13 cellular contexts compared by ENCODE assay signal in genomic region chr1:27108588-27108987, GRCh38. TPM values are rescaled to one million over a fixed set of nuclear protein-coding genes. Genes with fewer than 3 reads are reported as not detected.
DNase-seq lines count a peak whose midpoint lies in the region; ATAC-seq and TF ChIP-seq lines count a peak whose summit lies in the region.
"Had no signal": no experiment of that assay in that cellular context is flagged by ENCODE, and none has a peak within 500 bp of the region (broad histone marks: within the 10 kb centered on the region; RNA-seq: fewer than 3 reads in every experiment).

No MANE protein-coding gene starts in this region.

- H4K8ac ChIP-seq in neuronal stem cell (ENCODE audit: low read depth, low read length): no peak overlapping the region

- peaks cover 5% of the 10 kb centered on the region for H3K79me1 ChIP-seq in neuronal stem cell (ENCODE audit: low read depth, low read length)

- peak overlapping the region; percentile 41 for H2BK12ac ChIP-seq in neuronal stem cell (ENCODE audit: low read length)

- H3K36me3 ChIP-seq in neuronal stem cell (replicated peaks in 1 of 2; ENCODE audit: control insufficient read depth in 2 of 2, insufficient read depth in 2 of 2, low read length in 2 of 2): peaks cover 5 to 31% of the 10 kb centered on the region in 2 donors

- peak overlapping the region; percentile 17 for H3K18ac ChIP-seq in neuronal stem cell (ENCODE audit: low read length)

- H3K4me1 ChIP-seq in neuronal stem cell (ENCODE audit: control insufficient read depth in 2 of 2, insufficient read depth in 1 of 2, low read depth in 1 of 2, low read length in 2 of 2): peaks cover 2 to 8% of the 10 kb centered on the region in 2 donors

- no peaks in the 10 kb centered on the region for H3K9me3 ChIP-seq in neuronal stem cell (replicated peaks in 1 of 2; ENCODE audit: control insufficient read depth in 2 of 2, insufficient read depth in 1 of 2, low read depth in 1 of 2, low read length in 2 of 2)

- no peak overlapping the region for H2BK120ac ChIP-seq in neuronal stem cell (ENCODE audit: low read depth, low read length)

- peak overlapping the region; percentile 81 for H2AK5ac ChIP-seq in neuronal stem cell (ENCODE audit: low read depth, low read length)

- ATAC-seq in natural killer cell: no peak
- ATAC-seq in natural killer cell treated with Interleukin-12 subunit alpha and Interleukin-12 subunit beta and Interleukin-15 and Interleukin-18, amount 100 ng/mL, for 72 hours: no peak
- ATAC-seq in central memory CD8-positive, alpha-beta T cell (replicated peaks; ENCODE audit: extremely low read depth, poor library complexity, severe bottlenecking): no peak
- no peak for ATAC-seq in activated T-cell treated with anti-CD3 and anti-CD28 coated beads, Interleukin-2, amount 50 U/mL, for 72 hours (replicated peaks in 1 of 2)
- ATAC-seq: GM12878 had no signal

- no peak overlapping the region for H3K9ac ChIP-seq in neuronal stem cell (ENCODE audit: low read depth, low read length, poor library complexity)
- H3K9ac ChIP-seq: GM23248 had no signal

- H4K91ac ChIP-seq in neuronal stem cell (ENCODE audit: low read depth, low read length, poor library complexity): peak overlapping the region; percentile 3

- H3K27me3 ChIP-seq in neuronal stem cell (ENCODE audit: control insufficient read depth in 3 of 3, insufficient read depth in 3 of 3, low read depth in 1 of 3, low read length in 3 of 3): no peaks in the 10 kb centered on the region

- H3K14ac ChIP-seq in neuronal stem cell (ENCODE audit: low read length): no peak overlapping the region

- no peak overlapping the region for H2AFZ ChIP-seq in neuronal stem cell (ENCODE audit: low read length)
- H2AFZ ChIP-seq: GM23248 had no signal

- no peaks in the 10 kb centered on the region for H3K36me3 Mint-ChIP-seq in natural killer cell
- H3K36me3 Mint-ChIP-seq in natural killer cell treated with Interleukin-12 subunit alpha and Interleukin-12 subunit beta and Interleukin-15 and Interleukin-18, amount 100 ng/mL, for 72 hours: no peaks in the 10 kb centered on the region
- H3K36me3 Mint-ChIP-seq in central memory CD8-positive, alpha-beta T cell (ENCODE audit: insufficient read depth): peaks cover 7% of the 10 kb centered on the region
- H3K36me3 Mint-ChIP-seq in activated T-cell treated with anti-CD3 and anti-CD28 coated beads, Interleukin-2, amount 50 U/mL, for 72 hours (ENCODE audit: insufficient read depth in 2 of 2): peaks cover 1 to 3% of the 10 kb centered on the region in 2 donors

- intact Hi-C loops in natural killer cell (cut with micrococcal nuclease): no loop called here

- H2BK15ac ChIP-seq in neuronal stem cell (ENCODE audit: low read length): no peak overlapping the region

- peak overlapping the region; percentile 31 for H3K23ac ChIP-seq in neuronal stem cell (ENCODE audit: low read depth, low read length, poor library complexity)

- WGBS in neuronal stem cell (ENCODE audit: extremely low coverage in 2 of 2, insufficient read length in 2 of 2, insufficient replicate concordance in 1 of 2), 2 donors: no CpG with 5 or more reads among the region's 7 CpGs

- no peak overlapping the region for H3K4me2 ChIP-seq in neuronal stem cell (ENCODE audit: insufficient read depth, low read length, poor library complexity, severe bottlenecking)

- no peak overlapping the region for H3K4me3 ChIP-seq in neuronal stem cell (ENCODE audit: low read length in 2 of 2)
- H3K4me3 ChIP-seq: GM12878, GM23248 had no signal

- H3K4me1 Mint-ChIP-seq in natural killer cell: peaks cover 22 to 24% of the 10 kb centered on the region in 2 donors
- H3K4me1 Mint-ChIP-seq in natural killer cell treated with Interleukin-12 subunit alpha and Interleukin-12 subunit beta and Interleukin-15 and Interleukin-18, amount 100 ng/mL, for 72 hours (ENCODE audit: low read depth in 2 of 2): peaks cover 15 to 24% of the 10 kb centered on the region in 2 donors
- peaks cover 23% of the 10 kb centered on the region for H3K4me1 Mint-ChIP-seq in central memory CD8-positive, alpha-beta T cell
- H3K4me1 Mint-ChIP-seq in activated T-cell treated with anti-CD3 and anti-CD28 coated beads, Interleukin-2, amount 50 U/mL, for 72 hours (ENCODE audit: low read depth): peaks cover 35% of the 10 kb centered on the region

- H3K9me3 Mint-ChIP-seq in natural killer cell: no peaks in the 10 kb centered on the region
- no peaks in the 10 kb centered on the region for H3K9me3 Mint-ChIP-seq in natural killer cell treated with Interleukin-12 subunit alpha and Interleukin-12 subunit beta and Interleukin-15 and Interleukin-18, amount 100 ng/mL, for 72 hours
- H3K9me3 Mint-ChIP-seq in central memory CD8-positive, alpha-beta T cell: no peaks in the 10 kb centered on the region
- H3K9me3 Mint-ChIP-seq in activated T-cell treated with anti-CD3 and anti-CD28 coated beads, Interleukin-2, amount 50 U/mL, for 72 hours: no peaks in the 10 kb centered on the region
- H3K9me3 Mint-ChIP-seq: CD4-positive, alpha-beta memory T cell had no signal

- H3K4ac ChIP-seq in neuronal stem cell (ENCODE audit: low read length): no peak overlapping the region

- H3K27me3 Mint-ChIP-seq in natural killer cell (ENCODE audit: low read depth in 2 of 2): no peaks in the 10 kb centered on the region
- H3K27me3 Mint-ChIP-seq in natural killer cell treated with Interleukin-12 subunit alpha and Interleukin-12 subunit beta and Interleukin-15 and Interleukin-18, amount 100 ng/mL, for 72 hours: no peaks in the 10 kb centered on the region
- H3K27me3 Mint-ChIP-seq in central memory CD8-positive, alpha-beta T cell: no peaks in the 10 kb centered on the region
- no peaks in the 10 kb centered on the region for H3K27me3 Mint-ChIP-seq in activated T-cell treated with anti-CD3 and anti-CD28 coated beads, Interleukin-2, amount 50 U/mL, for 72 hours (ENCODE audit: low read depth)
- H3K27me3 Mint-ChIP-seq: B cell; CD4-positive, alpha-beta memory T cell had no signal

- H3K27ac ChIP-seq in neuronal stem cell (replicated peaks; ENCODE audit: low read length): no peak overlapping the region
- H3K27ac ChIP-seq: C4-2B, GM23248 had no signal

- H3K4me3 Mint-ChIP-seq in natural killer cell: no peak overlapping the region
- H3K4me3 Mint-ChIP-seq in natural killer cell treated with Interleukin-12 subunit alpha and Interleukin-12 subunit beta and Interleukin-15 and Interleukin-18, amount 100 ng/mL, for 72 hours: no peak overlapping the region
- H3K4me3 Mint-ChIP-seq in central memory CD8-positive, alpha-beta T cell: no peak overlapping the region
- H3K4me3 Mint-ChIP-seq in activated T-cell treated with anti-CD3 and anti-CD28 coated beads, Interleukin-2, amount 50 U/mL, for 72 hours: no peak overlapping the region
- H3K4me3 Mint-ChIP-seq: B cell had no signal

- TF ChIP-seq CTCF in natural killer cell (IDR thresholded peaks at IDR 0.05): no peak

- no peak overlapping the region for H2BK5ac ChIP-seq in neuronal stem cell (ENCODE audit: low read length)

- DNase-seq in natural killer cell (no peak), neuronal stem cell (ENCODE audit: low spot score) (no peak), OCI-M2 (lab: John Stamatoyannopoulos, UW; ENCODE audit: unreplicated experiment) (no peak), NCI-H187 (lab: John Stamatoyannopoulos, UW) (no peak)
- no peak for DNase-seq in natural killer cell treated with Interleukin-12 subunit alpha and Interleukin-12 subunit beta and Interleukin-15 and Interleukin-18, amount 100 ng/mL, for 72 hours (ENCODE audit: low spot score)
- DNase-seq in central memory CD8-positive, alpha-beta T cell (ENCODE audit: low spot score in 2 of 2): no peak
- no peak for DNase-seq in activated T-cell treated with anti-CD3 and anti-CD28 coated beads, Interleukin-2, amount 50 U/mL, for 72 hours
- DNase-seq: CD4-positive, alpha-beta memory T cell; DMS79 had no signal

- H3K27ac Mint-ChIP-seq in natural killer cell: peak overlapping the region; percentile 16 to 79
- no peak overlapping the region for H3K27ac Mint-ChIP-seq in natural killer cell treated with Interleukin-12 subunit alpha and Interleukin-12 subunit beta and Interleukin-15 and Interleukin-18, amount 100 ng/mL, for 72 hours
- H3K27ac Mint-ChIP-seq in central memory CD8-positive, alpha-beta T cell (ENCODE audit: low read depth): peak overlapping the region; percentile 67
- H3K27ac Mint-ChIP-seq in activated T-cell treated with anti-CD3 and anti-CD28 coated beads, Interleukin-2, amount 50 U/mL, for 72 hours: no peak overlapping the region
- H3K27ac Mint-ChIP-seq: B cell had no signal

RNA-seq across cellular contexts. Expression of gene SLC9A1, which starts 46.3 kb away (rescaled TPM):
- total RNA-seq in natural killer cell: 10 to 100 TPM; 26.5 to 37.4 (median 29.4) TPM
- 10 to 100 TPM; 25.3 to 31.4 TPM for total RNA-seq in natural killer cell treated with Interleukin-12 subunit alpha and Interleukin-12 subunit beta and Interleukin-15 and Interleukin-18, amount 100 ng/mL, for 72 hours
- polyA plus RNA-seq in neuronal stem cell (2013, experiment 1 of 2): 9.4 TPM
- polyA plus RNA-seq in neuronal stem cell (2013, experiment 2 of 2): 9.4 TPM
- 10 to 100 TPM; 25.5 to 28.2 TPM for total RNA-seq in activated T-cell treated with anti-CD3 and anti-CD28 coated beads, Interleukin-2, amount 50 U/mL, for 72 hours

Comparison
In these comparisons a context has a peak if more than half of its experiments do, and no peak if none do; other contexts are left out.
1. H3K27ac Mint-ChIP-seq: peak in natural killer cell (2 of 2) and central memory CD8-positive, alpha-beta T cell (single experiment); none in natural killer cell treated with Interleukin-12 subunit alpha and Interleukin-12 subunit beta and Interleukin-15 and Interleukin-18, amount 100 ng/mL, for 72 hours (0 of 2) and activated T-cell treated with anti-CD3 and anti-CD28 coated beads, Interleukin-2, amount 50 U/mL, for 72 hours (single experiment).